Comparison of ENCODE assay signal across 8 cellular contexts in genomic region chr3:73848173-73848751, GRCh38.
DNase-seq lines count a peak whose midpoint lies in the region; ATAC-seq and TF ChIP-seq lines count a peak whose summit lies in the region.

No MANE protein-coding gene starts in this region.

- H3K4me2 ChIP-seq in SU-DHL-6 (ENCODE audit: low read depth, low read length, poor library complexity, severe bottlenecking): no peak overlapping the region

- H3K36me3 ChIP-seq in SU-DHL-6 (ENCODE audit: low read length): no peaks in the 10 kb centered on the region
- H3K36me3 ChIP-seq in tibial artery: no peaks in the 10 kb centered on the region

- no peak overlapping the region for H3K4me3 ChIP-seq in SU-DHL-6 (ENCODE audit: insufficient read depth, low read length, poor library complexity, severe bottlenecking)
- H3K4me3 ChIP-seq in tibial artery: no peak overlapping the region

- no peaks in the 10 kb centered on the region for H3F3A ChIP-seq in SU-DHL-6 (ENCODE audit: insufficient read depth)

- TF ChIP-seq CTCF in SU-DHL-6 (IDR thresholded peaks at IDR 0.05; ENCODE audit: insufficient read depth, low read length, poor library complexity, severe bottlenecking) (peak; percentile 48), tibial artery (IDR thresholded peaks at IDR 0.05) (peak; percentile 69 to 74)

- in situ Hi-C loops in ACHN (cut with HindIII; ENCODE audit: low pct_ligation_motif_present, low pct_unique_long_range_greater_than_20kb, low sequenced_read_pairs): no loop called here

- peak; percentile 30 for DNase-seq in ACHN
- DNase-seq in HPDE6-E6E7 (ENCODE audit: extremely low spot score): peak; percentile 2
- no peak for DNase-seq in left ventricle myocardium superior
- DNase-seq in tibial artery: no peak
- DNase-seq in MV-4-11 (lab: John Stamatoyannopoulos, UW): no peak
- DNase-seq in NK-92 treated with Interleukin-12 subunit alpha and Interleukin-12 subunit beta, amount 100 ng/mL, for 24 hours (lab: John Stamatoyannopoulos, UW): no peak

- no peak overlapping the region for H3K9ac ChIP-seq in SU-DHL-6 (ENCODE audit: low read length)

- H4K20me1 ChIP-seq in SU-DHL-6 (ENCODE audit: low read depth, low read length): no peaks in the 10 kb centered on the region

- H3K9me3 ChIP-seq in SU-DHL-6 (ENCODE audit: insufficient read depth, low read length): no peaks in the 10 kb centered on the region
- no peaks in the 10 kb centered on the region for H3K9me3 ChIP-seq in tibial artery

- no peaks in the 10 kb centered on the region for H3K79me2 ChIP-seq in SU-DHL-6 (ENCODE audit: insufficient read depth, low read length)

- peaks cover 0 to 3% (median 0%) of the 10 kb centered on the region in 4 donors for H3K4me1 ChIP-seq in tibial artery

- peak; percentile 54 for ATAC-seq in left ventricle myocardium superior
- no peak for ATAC-seq in HG03342 (IDR thresholded peaks at IDR 0.05; ENCODE audit: unreplicated experiment)

- no peaks in the 10 kb centered on the region for H3K9me2 ChIP-seq in SU-DHL-6 (replicated peaks; ENCODE audit: insufficient read depth, low read length)

- H3K27ac ChIP-seq in SU-DHL-6 (ENCODE audit: low read depth, low read length): no peak overlapping the region
- no peak overlapping the region for H3K27ac ChIP-seq in tibial artery

- H2AFZ ChIP-seq in SU-DHL-6 (ENCODE audit: low read depth, low read length, severe bottlenecking): no peak overlapping the region

- intact Hi-C loops in left ventricle myocardium superior (cut with micrococcal nuclease): loop anchor here (10.0 kb wide), 1 partner anchor 343 kb away; no protein-coding TSS in a partner anchor
- intact Hi-C loops in tibial artery (cut with DNase I; ENCODE audit: low total_unique reads): loop anchor here (5.0 kb wide), 2 partner anchors 221 to 341 kb away; no protein-coding TSS in a partner anchor

- H3K27me3 ChIP-seq in SU-DHL-6 (ENCODE audit: low read length) (no peaks in the 10 kb centered on the region), tibial artery (no peaks in the 10 kb centered on the region)

Comparison
In these comparisons a context has a peak if more than half of its experiments do, and no peak if none do; other contexts are left out.
1. DNase-seq: peak in ACHN (single experiment) and HPDE6-E6E7 (single experiment); none in left ventricle myocardium superior (single experiment), tibial artery (0 of 2), MV-4-11 (single experiment) and NK-92 treated with Interleukin-12 subunit alpha and Interleukin-12 subunit beta, amount 100 ng/mL, for 24 hours (single experiment).